18 cellular contexts compared by ENCODE assay signal in genomic region chr2:130898553-130898952, GRCh38.
DNase-seq lines count a peak whose midpoint lies in the region; ATAC-seq and TF ChIP-seq lines count a peak whose summit lies in the region.
"Had no signal": no experiment of that assay in that cellular context is flagged by ENCODE, and none has a peak within 500 bp of the region (broad histone marks: within the 10 kb centered on the region; RNA-seq: fewer than 3 reads in every experiment).

No MANE protein-coding gene starts in this region.

- in situ Hi-C loops in GM13976 (cut with MboI; ENCODE audit: low sequenced_read_pairs, unreplicated experiment) = no loop called here

- TF ChIP-seq CTCF in esophagus squamous epithelium (IDR thresholded peaks at IDR 0.05) = no peak
- no peak for TF ChIP-seq CTCF in osteoblast (IDR thresholded peaks at IDR 0.05; ENCODE audit: extremely low read depth, low read depth, low read length)
- no peak for TF ChIP-seq CTCF in WTC11 (IDR thresholded peaks at IDR 0.05)
- no peak for TF ChIP-seq CTCF in GM13976 (IDR thresholded peaks at IDR 0.05; ENCODE audit: borderline replicate concordance, control extremely low read depth, extremely low read depth, insufficient read depth, missing control alignments)

- H3K4me1 Mint-ChIP-seq in WTC11 = peaks cover 26% of the 10 kb centered on the region

- no peak overlapping the region for H3K4me3 ChIP-seq in BLaER1
- H3K4me3 ChIP-seq in BLaER1 treated with 17β-estradiol and CSF1 and Interleukin-3, amounts not matched to agents 10 nM and 100 nM = no peak overlapping the region
- no peak overlapping the region for H3K4me3 ChIP-seq in esophagus squamous epithelium
- no peak overlapping the region for H3K4me3 ChIP-seq in osteoblast (ENCODE audit: insufficient read depth, low read length)
- H3K4me3 ChIP-seq: GM12878, HAP-1 had no signal

- H3K36me3 ChIP-seq in BLaER1 = 0 out of 2 replicates have a peak, but pooled peaks cover 4% of the 10 kb centered on the region
- H3K36me3 ChIP-seq in BLaER1 treated with 17β-estradiol and CSF1 and Interleukin-3, amounts not matched to agents 10 nM and 100 nM = no peaks in the 10 kb centered on the region
- no peaks in the 10 kb centered on the region for H3K36me3 ChIP-seq in esophagus squamous epithelium
- no peaks in the 10 kb centered on the region for H3K36me3 ChIP-seq in osteoblast (ENCODE audit: insufficient read depth, low read length)
- H3K36me3 ChIP-seq: HAP-1 had no signal

- no peaks in the 10 kb centered on the region for H4K20me1 ChIP-seq in BLaER1
- H4K20me1 ChIP-seq in BLaER1 treated with 17β-estradiol and CSF1 and Interleukin-3, amounts not matched to agents 10 nM and 100 nM = no peaks in the 10 kb centered on the region
- H4K20me1 ChIP-seq in osteoblast (ENCODE audit: insufficient read depth, low read length) = no peaks in the 10 kb centered on the region

- H3K9me3 ChIP-seq in BLaER1 (peaks cover 9% of the 10 kb centered on the region), esophagus squamous epithelium (no peaks in the 10 kb centered on the region), osteoblast (ENCODE audit: low read depth, low read length) (no peaks in the 10 kb centered on the region)
- H3K9me3 ChIP-seq in BLaER1 treated with 17β-estradiol and CSF1 and Interleukin-3, amounts not matched to agents 10 nM and 100 nM (replicated peaks in 1 of 11) = peaks cover 0 to 14% (median 8%) of the 10 kb centered on the region in 11 experiments; a peak in 18 of 22 replicates
- H3K9me3 ChIP-seq: HAP-1 had no signal

- H3K9me3 Mint-ChIP-seq in WTC11 = peaks cover 9% of the 10 kb centered on the region

- DNase-seq in esophagus squamous epithelium (lab: John Stamatoyannopoulos, UW) (no peak), osteoblast (ENCODE audit: insufficient read length, low spot score, missing footprints) (peak; percentile 26), Ammon's horn (ENCODE audit: low spot score) (no peak), occipital lobe (lab: John Stamatoyannopoulos, UW) (no peak), WTC11 (ENCODE audit: low spot score) (no peak), GM13976 (ENCODE audit: low spot score) (no peak)
- DNase-seq: ACHN; Calu3; CD8-positive, alpha-beta T cell; DMS 273 treated with DMSO at 0.1 percent for 48 hours; DMS53; DND-41; EL had no signal

- WGBS in esophagus squamous epithelium, 2 donors = 60 to 73% methylated on average over 2 to 4 of the region's 4 CpGs

- H3K27me3 ChIP-seq in BLaER1 (no peaks in the 10 kb centered on the region), esophagus squamous epithelium (no peaks in the 10 kb centered on the region), osteoblast (ENCODE audit: insufficient read depth, low read length) (no peaks in the 10 kb centered on the region)
- H3K27me3 ChIP-seq in BLaER1 treated with 17β-estradiol and CSF1 and Interleukin-3, amounts not matched to agents 10 nM and 100 nM = no peaks in the 10 kb centered on the region

- H3K27ac ChIP-seq in BLaER1 (peak overlapping the region; percentile 71), esophagus squamous epithelium (peak overlapping the region in 3 of 4 donors; percentile 40 to 81 (median 71)), osteoblast (ENCODE audit: low read depth, low read length) (no peak overlapping the region)
- peak overlapping the region in 6 of 11 experiments; percentile 11 to 68 (median 52); a peak in 10 of 22 replicates for H3K27ac ChIP-seq in BLaER1 treated with 17β-estradiol and CSF1 and Interleukin-3, amounts not matched to agents 10 nM and 100 nM
- H3K27ac ChIP-seq: HL-60 had no signal

- no peaks in the 10 kb centered on the region for H3K27me3 Mint-ChIP-seq in WTC11 (ENCODE audit: low read depth)

- no peak overlapping the region for H3K4me3 Mint-ChIP-seq in WTC11
- H3K4me3 Mint-ChIP-seq: CD8-positive, alpha-beta T cell had no signal

- no peak for TF ChIP-seq POLR2A in esophagus squamous epithelium (IDR thresholded peaks at IDR 0.05)

- intact Hi-C loops in esophagus squamous epithelium (cut with DNase I) = no loop called here

- CTCF ChIA-PET in WTC11 (lab: Charles Lee) = no interaction called here

- ATAC-seq in WTC11 = no peak
- ATAC-seq: CD8-positive, alpha-beta T cell; GM12878 had no signal

- no peak overlapping the region for H3K27ac Mint-ChIP-seq in WTC11
- H3K27ac Mint-ChIP-seq: CD8-positive, alpha-beta T cell had no signal

- peaks cover 5% of the 10 kb centered on the region; the same call in 1 of the 2 replicates for H3K36me3 Mint-ChIP-seq in WTC11
- H3K36me3 Mint-ChIP-seq: CD8-positive, alpha-beta T cell had no signal

- H2AFZ ChIP-seq in osteoblast (ENCODE audit: low read length) = no peak overlapping the region

- H3K9ac ChIP-seq in BLaER1 = peak overlapping the region; percentile 60; the same call in 1 of the 2 replicates
- peak overlapping the region in 4 of 11 experiments; percentile 37 to 47 (median 43); a peak in 5 of 22 replicates for H3K9ac ChIP-seq in BLaER1 treated with 17β-estradiol and CSF1 and Interleukin-3, amounts not matched to agents 10 nM and 100 nM

- H3K4me1 ChIP-seq in BLaER1 = peaks cover 66% of the 10 kb centered on the region
- H3K4me1 ChIP-seq in BLaER1 treated with 17β-estradiol and CSF1 and Interleukin-3, amounts not matched to agents 10 nM and 100 nM = peaks cover 45 to 69% (median 59%) of the 10 kb centered on the region in 10 experiments
- peaks cover 5 to 65% (median 25%) of the 10 kb centered on the region in 3 donors for H3K4me1 ChIP-seq in esophagus squamous epithelium
- H3K4me1 ChIP-seq in osteoblast (ENCODE audit: insufficient read depth, low read length) = no peaks in the 10 kb centered on the region
- H3K4me1 ChIP-seq: HAP-1 had no signal

- no peaks in the 10 kb centered on the region for H3K79me2 ChIP-seq in osteoblast (ENCODE audit: insufficient read depth, low read length)

- H3K4me2 ChIP-seq in BLaER1 = peak overlapping the region; percentile 63
- H3K4me2 ChIP-seq in BLaER1 treated with 17β-estradiol and CSF1 and Interleukin-3, amounts not matched to agents 10 nM and 100 nM = peak overlapping the region; percentile 19 to 78 (median 68); a peak in 21 of 22 replicates
- H3K4me2 ChIP-seq in osteoblast (ENCODE audit: insufficient read depth, low read length) = no peak overlapping the region

- POLR2A ChIA-PET in WTC11 (lab: Charles Lee) = no interaction called here

TF ChIP-seq in WTC11, 78 proteins besides CTCF, POLR2A, EP300 and RAD21:
- TF ChIP-seq EMX1 (CRISPR knock-in tag; IDR thresholded peaks at IDR 0.05) (no peak), TEAD4 (CRISPR knock-in tag; IDR thresholded peaks at IDR 0.05) (no peak), GABPB1 (CRISPR knock-in tag; IDR thresholded peaks at IDR 0.05) (no peak), ZNF138 (CRISPR knock-in tag; conservative IDR thresholded peaks at IDR 0.05) (no peak), ZNF671 (CRISPR knock-in tag; IDR thresholded peaks at IDR 0.05) (no peak), USF1 (CRISPR knock-in tag; IDR thresholded peaks at IDR 0.05) (no peak), IRF2 (CRISPR knock-in tag; IDR thresholded peaks at IDR 0.05; ENCODE audit: borderline replicate concordance, low read depth) (no peak), ZBTB21 (CRISPR knock-in tag; IDR thresholded peaks at IDR 0.05; ENCODE audit: borderline replicate concordance) (no peak), NFE2L1 (CRISPR knock-in tag; IDR thresholded peaks at IDR 0.05) (no peak), ZNF425 (CRISPR knock-in tag; conservative IDR thresholded peaks at IDR 0.05) (no peak), HMGXB4 (CRISPR knock-in tag; IDR thresholded peaks at IDR 0.05) (no peak), NFATC4 (CRISPR knock-in tag; IDR thresholded peaks at IDR 0.05) (no peak), ZNF423 (CRISPR knock-in tag; IDR thresholded peaks at IDR 0.05) (no peak), CDX4 (CRISPR knock-in tag; IDR thresholded peaks at IDR 0.05; ENCODE audit: borderline replicate concordance) (no peak)
